15 cellular contexts compared by ENCODE assay signal in genomic region chr1:113858982-113859381, GRCh38. TPM values are rescaled to one million over a fixed set of nuclear protein-coding genes. Genes with fewer than 3 reads are reported as not detected.
A peak's percentile ranks its signal among the peaks of the same experiment; 100 is the strongest.
DNase-seq lines count a peak whose midpoint lies in the region; ATAC-seq, FAIRE-seq and TF ChIP-seq lines count a peak whose summit lies in the region.
"Had no signal": no experiment of that assay in that cellular context is flagged by ENCODE, and none has a peak within 500 bp of the region (broad histone marks: within the 10 kb centered on the region; RNA-seq: fewer than 3 reads in every experiment).

No MANE protein-coding gene starts in this region.

- no peak overlapping the region for H3K4me2 ChIP-seq in A549
- H3K4me2 ChIP-seq in GM23338, result no peak overlapping the region
- peak overlapping the region; percentile 95 for H3K4me2 ChIP-seq in GM12878 (ENCODE audit: control insufficient read depth, insufficient read depth)

- no peaks in the 10 kb centered on the region for H3K9me2 ChIP-seq in GM23338 (ENCODE audit: insufficient read depth)

- H3K36me3 ChIP-seq in GM23338 (ENCODE audit: insufficient read depth) (no peaks in the 10 kb centered on the region), GM12878 (ENCODE audit: control insufficient read depth in 2 of 2, insufficient read depth in 2 of 2, low read length in 1 of 2) (peaks cover 0 to 16% of the 10 kb centered on the region in 2 experiments; a peak in 2 of 4 replicates)

- no peak for TF ChIP-seq RAD21 in A549 (conservative IDR thresholded peaks at IDR 0.05 in 1 of 2, IDR thresholded peaks at IDR 0.05 in 1 of 2)
- no peak for TF ChIP-seq RAD21 in GM12878 (IDR thresholded peaks at IDR 0.05; ENCODE audit: insufficient read depth, low read depth, low read length)

- POLR2A ChIA-PET in A549 (lab: Yijun Ruan, JAX) (no interaction called here), GM12878 (lab: Charles Lee) (interaction anchor here (0.6 to 8.0 kb wide), 17 partner anchors 9 to 106 kb away, joined by 3 to 111 read pairs (median 5); partner anchors contain the start of genes AP4B1, DCLRE1B, HIPK1 and PHTF1)

- no TSS peak for BruUV-seq in GM12878 (replicated peaks; lab: Mats Ljungman, UMichigan)

- H3K9ac ChIP-seq in GM12878 (ENCODE audit: control insufficient read depth, insufficient read depth, low read length), result peak overlapping the region; percentile 43; the same call in 1 of the 2 replicates

- RAD21 ChIA-PET in GM12878 (lab: Charles Lee; ENCODE audit: unreplicated experiment), result interaction anchor here (0.6 to 7.1 kb wide), 19 partner anchors 9 to 392 kb away, joined by 3 to 189 read pairs (median 8); partner anchors contain the start of genes AP4B1, DCLRE1B, HIPK1 and RSBN1

- H3K4me3 Mint-ChIP-seq in GM23338, result no peak overlapping the region
- H3K4me3 Mint-ChIP-seq: brain had no signal

- H3F3A ChIP-seq in GM23338 (replicated peaks; ENCODE audit: low read depth), result no peaks in the 10 kb centered on the region

- in situ Hi-C loops in GM12878 (cut with MboI), result no loop called here

- ATAC-seq in A549 (no peak), GM23338 (no peak), GM12878 (peak; percentile 4; the same call in 1 of the 3 replicates), GM19467 (IDR thresholded peaks at IDR 0.05; ENCODE audit: unreplicated experiment) (no peak)

- DNase-seq in A549 (ENCODE audit: low read depth in 1 of 2, low spot score in 1 of 2), result no peak
- DNase-seq in GM23338 (ENCODE audit: low spot score), result no peak
- DNase-seq in GM12878 (ENCODE audit: low read depth, low spot score), result no peak
- DNase-seq in NCI-H510A (lab: John Stamatoyannopoulos, UW), result no peak
- DNase-seq in cortex of kidney (lab: John Stamatoyannopoulos, UW), result no peak
- DNase-seq: activated CD4-positive, alpha-beta T cell treated with anti-CD3 and anti-CD28 coated beads for 1 hour; DMS79; islet precursor cell; mucosa of descending colon; NCI-H2171; stimulated activated CD4-positive, alpha-beta T cell treated with anti-CD3 and anti-CD28 coated beads, Interleukin-4, amount 100 ng/mL, for 1 hour; stimulated activated naive CD8-positive, alpha-beta T cell treated with anti-CD3 and anti-CD28 coated beads, Interleukin-15, Interleukin-2, amounts not matched to agents 100 U/mL and 50 U/mL, for 24 hours; T-helper 1 cell had no signal

- H2AFZ ChIP-seq in GM23338 (peak overlapping the region; percentile 90; the same call in 1 of the 2 replicates), GM12878 (ENCODE audit: control insufficient read depth, low read depth, low read length) (no peak overlapping the region)

- CTCF ChIA-PET in A549 (lab: Yijun Ruan, JAX) (no interaction called here), GM12878 (lab: Yijun Ruan, JAX) (interaction anchor here (1.0 to 6.1 kb wide), 17 partner anchors 9 to 118 kb away, joined by 3 to 66 read pairs (median 7); partner anchors contain the start of genes AP4B1, DCLRE1B, HIPK1 and PHTF1)

- intact Hi-C loops in GM12878 (cut with micrococcal nuclease; ENCODE audit: unreplicated experiment), result loop anchor here (1.0 to 5.0 kb wide), 3 partner anchors 12 to 83 kb away; partner anchors contain the start of genes AP4B1, DCLRE1B and PTPN22

- H3K79me2 ChIP-seq in GM23338 (replicated peaks; ENCODE audit: insufficient read depth) (no peaks in the 10 kb centered on the region), GM12878 (ENCODE audit: control insufficient read depth, insufficient read depth, low read length) (peaks cover 21% of the 10 kb centered on the region)

- H3K27me3 Mint-ChIP-seq in GM23338 (ENCODE audit: insufficient read depth, low read depth, poor library complexity), result no peaks in the 10 kb centered on the region

- H3K9me3 ChIP-seq in A549 (no peaks in the 10 kb centered on the region), GM12878 (replicated peaks; ENCODE audit: control insufficient read depth, insufficient read depth, low read length) (no peaks in the 10 kb centered on the region)
- H3K9me3 ChIP-seq: mucosa of descending colon had no signal

- peaks cover 8% of the 10 kb centered on the region; the same call in 1 of the 3 replicates for H3K4me1 ChIP-seq in A549
- H3K4me1 ChIP-seq in GM23338 (ENCODE audit: insufficient read depth), result no peaks in the 10 kb centered on the region
- H3K4me1 ChIP-seq in GM12878 (ENCODE audit: control insufficient read depth, insufficient read depth, low read length), result peaks cover 50% of the 10 kb centered on the region

- 58% methylated on average over 1 of the region's 1 CpG for WGBS in A549 (ENCODE audit: missing lambda C conversion rate)
- 61% methylated on average over 1 of the region's 1 CpG for WGBS in GM12878 (ENCODE audit: insufficient coverage, insufficient replicate concordance, low lambda C conversion rate, missing lambda C conversion rate)

- H3K27me3 ChIP-seq in GM23338 (ENCODE audit: insufficient read depth), result no peaks in the 10 kb centered on the region
- H3K27me3 ChIP-seq in GM12878 (replicated peaks in 1 of 2; ENCODE audit: control insufficient read depth in 2 of 2, insufficient read depth in 2 of 2, low read length in 1 of 2), result no peaks in the 10 kb centered on the region

- no peaks in the 10 kb centered on the region for H3K36me3 Mint-ChIP-seq in GM23338 (ENCODE audit: low read depth)
- H3K36me3 Mint-ChIP-seq: brain had no signal

- H3K9me3 Mint-ChIP-seq in GM23338, result no peaks in the 10 kb centered on the region
- H3K9me3 Mint-ChIP-seq: brain had no signal

- H3K4me3 ChIP-seq in A549 (no peak overlapping the region), GM23338 (no peak overlapping the region), GM12878 (peak overlapping the region; percentile 16)
- H3K4me3 ChIP-seq: mucosa of descending colon had no signal

- no peaks in the 10 kb centered on the region for H4K20me1 ChIP-seq in GM23338 (replicated peaks; ENCODE audit: insufficient read depth)
- H4K20me1 ChIP-seq in GM12878 (ENCODE audit: control insufficient read depth, insufficient read depth), result no peaks in the 10 kb centered on the region

- H3K27ac Mint-ChIP-seq in GM23338, result no peak overlapping the region
- H3K27ac Mint-ChIP-seq: brain had no signal

- TF ChIP-seq POLR2A in A549 (IDR thresholded peaks at IDR 0.05; ENCODE audit: low read length) (no peak), GM12878 (IDR thresholded peaks at IDR 0.05; ENCODE audit: low read depth, low read length) (no peak)

- no peak for TF ChIP-seq EP300 in A549 (IDR thresholded peaks at IDR 0.05)
- no peak for TF ChIP-seq EP300 in GM12878 (IDR thresholded peaks at IDR 0.05; ENCODE audit: borderline replicate concordance in 1 of 2, control insufficient read depth in 1 of 2, low read depth in 2 of 2, low read length in 2 of 2)

- H3K4me1 Mint-ChIP-seq in GM23338, result no peaks in the 10 kb centered on the region
- H3K4me1 Mint-ChIP-seq: brain had no signal

- SMC1A ChIA-PET in GM12878 (lab: Charles Lee; ENCODE audit: uncharacterized antibody, unreplicated experiment), result interaction anchor here (0.7 to 17.4 kb wide), 22 partner anchors 9 to 118 kb away, joined by 3 to 396 read pairs (median 10); partner anchors contain the start of genes AP4B1, BCL2L15, DCLRE1B and HIPK1

- H3K27ac ChIP-seq in A549 (no peak overlapping the region), GM23338 (ENCODE audit: low read depth) (no peak overlapping the region), GM12878 (ENCODE audit: control insufficient read depth, insufficient read depth) (peak overlapping the region; percentile 84)

- TF ChIP-seq CTCF in A549 (IDR thresholded peaks at IDR 0.05) (no peak), GM23338 (conservative IDR thresholded peaks at IDR 0.05; ENCODE audit: low read depth in 2 of 2) (no peak), GM12878 (IDR thresholded peaks at IDR 0.05 in 2 of 3, conservative IDR thresholded peaks at IDR 0.05 in 1 of 3; ENCODE audit: control insufficient read depth in 2 of 3, extremely low read depth in 1 of 3, insufficient read depth in 1 of 3, low read depth in 3 of 3, low read length in 3 of 3) (no peak)

- FAIRE-seq in A549 (lab: Jason Lieb, UNC), result no peak
- no peak for FAIRE-seq in GM12878 (lab: Jason Lieb, UNC)

RNA-seq across cellular contexts. Expression of gene PTPN22, which starts 12.5 kb away (rescaled TPM):
- polyA plus RNA-seq in A549 (2011; rRNA removed) (not detected in 2 replicates), A549 (2017; fragmentation: RNase III; extraction: RNeasy Plus Mini Kit Qiagen cat#74134 plus additional on column Dnase treatment) (not detected in 3 replicates), GM23338 (2016; fragmentation: Nextera tagmentation; extraction: Ambion mirVana) (0.08 and 0.40 TPM in 2 replicates), GM12878 (2011; rRNA removed) (29.6 and 45.0 TPM in 2 replicates), GM12878 (2014; fragmentation: Illumina TruSeq; extraction: Trizol) (65.1 and 89.6 TPM in 2 replicates), GM12878 (2014; fragmentation: Nextera tagmentation; extraction: Ambion mirVana) (10 to 100 TPM; 30.3 to 32.3 TPM), GM12878 (2014; rRNA removed) (21.1 and 22.8 TPM in 2 replicates), GM12878 (2016; fragmentation: Nextera tagmentation; extraction: Ambion mirVana) (10 to 100 TPM; 47.0 to 49.6 TPM)
- not detected in 2 replicates for polyA plus RNA-seq in A549 (2012; cell fraction: cytosol; rRNA removed)
- not detected in 2 replicates for polyA plus RNA-seq in A549 (2012; cell fraction: nucleus; rRNA removed)
- polyA minus RNA-seq in A549 (2011; rRNA and poly(A)+ RNA removed), result not detected in 2 replicates
- total RNA-seq in GM23338 (2014; rRNA removed; shearing (Covaris generic)), result not detected in 2 replicates
- total RNA-seq in GM12878 (2013; cell fraction: nucleolus; rRNA removed), result 139 and 163 TPM in 2 replicates
- total RNA-seq in GM12878 (2014; rRNA removed) (43.3 and 55.3 TPM in 2 replicates), GM12878 (2014; rRNA removed; fragmentation: Illumina TruSeq; extraction: Trizol) (62.1 and 66.0 TPM in 2 replicates), GM12878 (2021) (39.5 and 46.6 TPM in 2 replicates)
- polyA plus RNA-seq in GM12878 (2011; ENCODE audit: low read depth), result 16.1 TPM
- polyA plus RNA-seq in GM12878 (2011; cell fraction: cytosol; rRNA removed), result 8.7 and 12.8 TPM in 2 replicates
- polyA plus RNA-seq in GM12878 (2011; cell fraction: nucleus; rRNA removed), result 36.0 and 36.3 TPM in 2 replicates
- 28.2 and 29.1 TPM in 2 replicates for polyA plus RNA-seq in GM12878 (2012)
- 22.6 and 44.8 TPM in 2 replicates for polyA minus RNA-seq in GM12878 (2011; rRNA and poly(A)+ RNA removed)
- 9.9 and 18.0 TPM in 2 replicates for polyA minus RNA-seq in GM12878 (2011; cell fraction: cytosol; rRNA and poly(A)+ RNA removed)
- 34.8 and 53.2 TPM in 2 replicates for polyA minus RNA-seq in GM12878 (2011; cell fraction: nucleus; rRNA and poly(A)+ RNA removed)

RNA-seq across cellular contexts. Expression of gene BCL2L15, which starts 28.4 kb away (rescaled TPM):
- polyA plus RNA-seq in A549 (2011; rRNA removed) (2.3 and 3.1 TPM in 2 replicates), A549 (2017; fragmentation: RNase III; extraction: RNeasy Plus Mini Kit Qiagen cat#74134 plus additional on column Dnase treatment) (0.79 to 2.1 TPM (median 0.87 TPM) in 3 replicates), GM23338 (2016; fragmentation: Nextera tagmentation; extraction: Ambion mirVana) (0.40 TPM in 1 of 2 replicates, not detected in the other), GM12878 (2011; rRNA removed) (1.1 and 1.4 TPM in 2 replicates), GM12878 (2014; fragmentation: Illumina TruSeq; extraction: Trizol) (0.51 and 0.62 TPM in 2 replicates), GM12878 (2014; fragmentation: Nextera tagmentation; extraction: Ambion mirVana) (under 1 TPM; 0.42 to 0.56 TPM), GM12878 (2014; rRNA removed) (0.61 and 0.74 TPM in 2 replicates), GM12878 (2016; fragmentation: Nextera tagmentation; extraction: Ambion mirVana) (under 1 TPM; 0.48 to 0.57 TPM)
- 0.15 and 1.5 TPM in 2 replicates for polyA plus RNA-seq in A549 (2012; cell fraction: cytosol; rRNA removed)
- polyA plus RNA-seq in A549 (2012; cell fraction: nucleus; rRNA removed), result 0.23 and 9.0 TPM in 2 replicates
- polyA minus RNA-seq in A549 (2011; rRNA and poly(A)+ RNA removed), result 1.0 and 2.4 TPM in 2 replicates
- total RNA-seq in GM23338 (2014; rRNA removed; shearing (Covaris generic)), result 0.78 TPM in 1 of 2 replicates, not detected in the other
- total RNA-seq in GM12878 (2013; cell fraction: nucleolus; rRNA removed), result 6.2 and 13.1 TPM in 2 replicates
- total RNA-seq in GM12878 (2014; rRNA removed) (0.76 and 1.2 TPM in 2 replicates), GM12878 (2014; rRNA removed; fragmentation: Illumina TruSeq; extraction: Trizol) (0.67 and 1.1 TPM in 2 replicates), GM12878 (2021) (0.43 and 0.87 TPM in 2 replicates)
- polyA plus RNA-seq in GM12878 (2011; ENCODE audit: low read depth), result 0.30 TPM
- 0.24 and 0.28 TPM in 2 replicates for polyA plus RNA-seq in GM12878 (2011; cell fraction: cytosol; rRNA removed)
- polyA plus RNA-seq in GM12878 (2011; cell fraction: nucleus; rRNA removed), result 1.6 and 2.0 TPM in 2 replicates
- polyA plus RNA-seq in GM12878 (2012), result 0.18 and 0.46 TPM in 2 replicates
- 0.95 and 1.9 TPM in 2 replicates for polyA minus RNA-seq in GM12878 (2011; rRNA and poly(A)+ RNA removed)
- 0.27 and 0.83 TPM in 2 replicates for polyA minus RNA-seq in GM12878 (2011; cell fraction: cytosol; rRNA and poly(A)+ RNA removed)
- polyA minus RNA-seq in GM12878 (2011; cell fraction: nucleus; rRNA and poly(A)+ RNA removed), result 1.2 and 2.0 TPM in 2 replicates

RNA-seq across cellular contexts. Expression of gene AP4B1, which starts 45.6 kb away (rescaled TPM):
- polyA plus RNA-seq in A549 (2011; rRNA removed), result 11.9 and 12.0 TPM in 2 replicates
- polyA plus RNA-seq in A549 (2012; cell fraction: cytosol; rRNA removed), result 5.3 and 5.6 TPM in 2 replicates
- 8.3 and 12.4 TPM in 2 replicates for polyA plus RNA-seq in A549 (2012; cell fraction: nucleus; rRNA removed)
- polyA plus RNA-seq in A549 (2017; fragmentation: RNase III; extraction: RNeasy Plus Mini Kit Qiagen cat#74134 plus additional on column Dnase treatment), result 9.2 to 9.4 TPM (median 9.2 TPM) in 3 replicates
- polyA minus RNA-seq in A549 (2011; rRNA and poly(A)+ RNA removed), result 13.3 and 13.9 TPM in 2 replicates
- 12.7 and 13.4 TPM in 2 replicates for total RNA-seq in GM23338 (2014; rRNA removed; shearing (Covaris generic))
- 4.4 and 7.5 TPM in 2 replicates for polyA plus RNA-seq in GM23338 (2016; fragmentation: Nextera tagmentation; extraction: Ambion mirVana)
- total RNA-seq in GM12878 (2013; cell fraction: nucleolus; rRNA removed), result 148 and 154 TPM in 2 replicates
- 33.5 and 37.3 TPM in 2 replicates for total RNA-seq in GM12878 (2014; rRNA removed)
- total RNA-seq in GM12878 (2014; rRNA removed; fragmentation: Illumina TruSeq; extraction: Trizol), result 29.3 and 29.7 TPM in 2 replicates
- 23.8 and 30.7 TPM in 2 replicates for total RNA-seq in GM12878 (2021)
- 22.7 TPM for polyA plus RNA-seq in GM12878 (2011; ENCODE audit: low read depth)
- polyA plus RNA-seq in GM12878 (2011; rRNA removed), result 61.0 and 77.0 TPM in 2 replicates
- polyA plus RNA-seq in GM12878 (2011; cell fraction: cytosol; rRNA removed), result 39.0 and 42.6 TPM in 2 replicates
- polyA plus RNA-seq in GM12878 (2011; cell fraction: nucleus; rRNA removed), result 122 and 127 TPM in 2 replicates
- polyA plus RNA-seq in GM12878 (2012), result 23.5 and 25.9 TPM in 2 replicates
- 36.7 and 44.0 TPM in 2 replicates for polyA plus RNA-seq in GM12878 (2014; fragmentation: Illumina TruSeq; extraction: Trizol)
- polyA plus RNA-seq in GM12878 (2014; fragmentation: Nextera tagmentation; extraction: Ambion mirVana), result 10 to 100 TPM; 27.2 to 29.0 TPM
- 31.2 and 40.7 TPM in 2 replicates for polyA plus RNA-seq in GM12878 (2014; rRNA removed)
- 10 to 100 TPM; 32.6 to 38.1 TPM for polyA plus RNA-seq in GM12878 (2016; fragmentation: Nextera tagmentation; extraction: Ambion mirVana)
- polyA minus RNA-seq in GM12878 (2011; rRNA and poly(A)+ RNA removed), result 40.2 and 49.7 TPM in 2 replicates
- 14.0 and 22.0 TPM in 2 replicates for polyA minus RNA-seq in GM12878 (2011; cell fraction: cytosol; rRNA and poly(A)+ RNA removed)
- polyA minus RNA-seq in GM12878 (2011; cell fraction: nucleus; rRNA and poly(A)+ RNA removed), result 26.4 and 37.2 TPM in 2 replicates

RNA-seq across cellular contexts. Expression of gene DCLRE1B, which starts 46.1 kb away (rescaled TPM):
- polyA plus RNA-seq in A549 (2011; rRNA removed), result 4.8 and 6.3 TPM in 2 replicates
- polyA plus RNA-seq in A549 (2012; cell fraction: cytosol; rRNA removed), result 3.8 and 5.1 TPM in 2 replicates
- polyA plus RNA-seq in A549 (2012; cell fraction: nucleus; rRNA removed), result 2.6 TPM in 2 replicates
- 5.5 to 6.4 TPM (median 5.7 TPM) in 3 replicates for polyA plus RNA-seq in A549 (2017; fragmentation: RNase III; extraction: RNeasy Plus Mini Kit Qiagen cat#74134 plus additional on column Dnase treatment)
- 5.5 and 6.7 TPM in 2 replicates for polyA minus RNA-seq in A549 (2011; rRNA and poly(A)+ RNA removed)
- total RNA-seq in GM23338 (2014; rRNA removed; shearing (Covaris generic)), result 8.7 and 9.7 TPM in 2 replicates
- polyA plus RNA-seq in GM23338 (2016; fragmentation: Nextera tagmentation; extraction: Ambion mirVana), result 6.3 and 6.9 TPM in 2 replicates
- total RNA-seq in GM12878 (2013; cell fraction: nucleolus; rRNA removed), result 4.6 and 5.2 TPM in 2 replicates
- 13.5 and 13.8 TPM in 2 replicates for total RNA-seq in GM12878 (2014; rRNA removed)
- total RNA-seq in GM12878 (2014; rRNA removed; fragmentation: Illumina TruSeq; extraction: Trizol), result 11.9 and 12.8 TPM in 2 replicates
- total RNA-seq in GM12878 (2021), result 13.6 and 14.3 TPM in 2 replicates
- 4.5 TPM for polyA plus RNA-seq in GM12878 (2011; ENCODE audit: low read depth)
- 5.5 and 7.4 TPM in 2 replicates for polyA plus RNA-seq in GM12878 (2011; rRNA removed)
- 9.8 and 10.6 TPM in 2 replicates for polyA plus RNA-seq in GM12878 (2011; cell fraction: cytosol; rRNA removed)
- polyA plus RNA-seq in GM12878 (2011; cell fraction: nucleus; rRNA removed), result 4.3 and 6.0 TPM in 2 replicates
- 6.1 and 6.2 TPM in 2 replicates for polyA plus RNA-seq in GM12878 (2012)
- polyA plus RNA-seq in GM12878 (2014; fragmentation: Illumina TruSeq; extraction: Trizol), result 13.3 and 15.6 TPM in 2 replicates
- polyA plus RNA-seq in GM12878 (2014; fragmentation: Nextera tagmentation; extraction: Ambion mirVana), result 1 to 10 TPM; 5.4 to 7.4 TPM
- polyA plus RNA-seq in GM12878 (2014; rRNA removed), result 10.3 and 13.0 TPM in 2 replicates
- polyA plus RNA-seq in GM12878 (2016; fragmentation: Nextera tagmentation; extraction: Ambion mirVana), result 10 to 100 TPM; 16.5 to 18.3 TPM
- 6.8 and 10.5 TPM in 2 replicates for polyA minus RNA-seq in GM12878 (2011; rRNA and poly(A)+ RNA removed)
- polyA minus RNA-seq in GM12878 (2011; cell fraction: cytosol; rRNA and poly(A)+ RNA removed), result 5.6 and 7.2 TPM in 2 replicates
- polyA minus RNA-seq in GM12878 (2011; cell fraction: nucleus; rRNA and poly(A)+ RNA removed), result 2.3 and 5.5 TPM in 2 replicates

RNA-seq across cellular contexts. Expression of gene RSBN1, which starts 46.7 kb away (rescaled TPM):
- polyA plus RNA-seq in A549 (2011; rRNA removed), result 8.8 and 9.7 TPM in 2 replicates
- polyA plus RNA-seq in A549 (2012; cell fraction: cytosol; rRNA removed), result 1.8 and 2.4 TPM in 2 replicates
- 1.9 and 2.1 TPM in 2 replicates for polyA plus RNA-seq in A549 (2012; cell fraction: nucleus; rRNA removed)
- 2.9 to 3.0 TPM (median 2.9 TPM) in 3 replicates for polyA plus RNA-seq in A549 (2017; fragmentation: RNase III; extraction: RNeasy Plus Mini Kit Qiagen cat#74134 plus additional on column Dnase treatment)
- polyA minus RNA-seq in A549 (2011; rRNA and poly(A)+ RNA removed), result 8.0 and 9.0 TPM in 2 replicates
- 15.4 and 29.9 TPM in 2 replicates for total RNA-seq in GM23338 (2014; rRNA removed; shearing (Covaris generic))
- polyA plus RNA-seq in GM23338 (2016; fragmentation: Nextera tagmentation; extraction: Ambion mirVana), result 17.4 and 18.9 TPM in 2 replicates
- 40.4 and 41.8 TPM in 2 replicates for total RNA-seq in GM12878 (2013; cell fraction: nucleolus; rRNA removed)
- 8.5 and 10.6 TPM in 2 replicates for total RNA-seq in GM12878 (2014; rRNA removed)
- 12.1 and 12.4 TPM in 2 replicates for total RNA-seq in GM12878 (2014; rRNA removed; fragmentation: Illumina TruSeq; extraction: Trizol)
- 13.1 and 19.0 TPM in 2 replicates for total RNA-seq in GM12878 (2021)
- 4.3 TPM for polyA plus RNA-seq in GM12878 (2011; ENCODE audit: low read depth)
- polyA plus RNA-seq in GM12878 (2011; rRNA removed), result 26.8 and 39.6 TPM in 2 replicates
- polyA plus RNA-seq in GM12878 (2011; cell fraction: cytosol; rRNA removed), result 11.4 and 12.8 TPM in 2 replicates
- polyA plus RNA-seq in GM12878 (2011; cell fraction: nucleus; rRNA removed), result 13.4 and 22.1 TPM in 2 replicates
- polyA plus RNA-seq in GM12878 (2012), result 7.2 and 14.6 TPM in 2 replicates
- 10.6 and 11.1 TPM in 2 replicates for polyA plus RNA-seq in GM12878 (2014; fragmentation: Illumina TruSeq; extraction: Trizol)
- polyA plus RNA-seq in GM12878 (2014; fragmentation: Nextera tagmentation; extraction: Ambion mirVana), result 10 to 100 TPM in 1 of 2 experiments, 1 to 10 TPM in 1; 2.9 to 10.5 TPM
- 6.5 and 8.4 TPM in 2 replicates for polyA plus RNA-seq in GM12878 (2014; rRNA removed)
- polyA plus RNA-seq in GM12878 (2016; fragmentation: Nextera tagmentation; extraction: Ambion mirVana), result 10 to 100 TPM; 12.5 to 13.3 TPM
- 56.2 and 120 TPM in 2 replicates for polyA minus RNA-seq in GM12878 (2011; rRNA and poly(A)+ RNA removed)
- polyA minus RNA-seq in GM12878 (2011; cell fraction: cytosol; rRNA and poly(A)+ RNA removed), result 19.8 and 26.3 TPM in 2 replicates
- polyA minus RNA-seq in GM12878 (2011; cell fraction: nucleus; rRNA and poly(A)+ RNA removed), result 16.7 and 22.0 TPM in 2 replicates
